ENCODE assay signal across 2 cellular contexts in the genomic region with DNA sequence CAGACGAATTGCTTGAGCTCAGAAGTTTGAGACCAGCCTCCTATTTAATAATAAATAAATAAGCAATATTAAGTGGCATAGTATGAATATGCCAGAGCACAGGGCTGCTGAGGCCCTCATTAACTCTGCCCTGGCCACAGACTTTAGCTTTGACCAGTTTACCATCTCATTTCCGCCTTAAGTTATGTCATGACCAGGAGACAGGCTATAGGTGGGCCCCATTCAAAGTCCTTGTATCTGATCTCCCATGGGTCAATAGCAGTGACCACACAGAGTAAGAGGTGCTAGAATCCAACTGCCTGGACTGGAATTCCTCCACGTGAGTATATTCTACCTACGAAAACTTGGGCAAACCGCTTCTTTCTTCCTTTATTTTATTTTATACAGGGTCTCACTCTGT.
A peak's percentile ranks its signal among the peaks of the same experiment; 100 is the strongest.
TF ChIP-seq lines count a peak whose summit lies in the region.

No MANE protein-coding gene starts in this region.

TF ChIP-seq in HepG2, 621 proteins besides CTCF, POLR2A, EP300 and RAD21 (continued from another document and continues in another):
- TF ChIP-seq, protein P1, sequence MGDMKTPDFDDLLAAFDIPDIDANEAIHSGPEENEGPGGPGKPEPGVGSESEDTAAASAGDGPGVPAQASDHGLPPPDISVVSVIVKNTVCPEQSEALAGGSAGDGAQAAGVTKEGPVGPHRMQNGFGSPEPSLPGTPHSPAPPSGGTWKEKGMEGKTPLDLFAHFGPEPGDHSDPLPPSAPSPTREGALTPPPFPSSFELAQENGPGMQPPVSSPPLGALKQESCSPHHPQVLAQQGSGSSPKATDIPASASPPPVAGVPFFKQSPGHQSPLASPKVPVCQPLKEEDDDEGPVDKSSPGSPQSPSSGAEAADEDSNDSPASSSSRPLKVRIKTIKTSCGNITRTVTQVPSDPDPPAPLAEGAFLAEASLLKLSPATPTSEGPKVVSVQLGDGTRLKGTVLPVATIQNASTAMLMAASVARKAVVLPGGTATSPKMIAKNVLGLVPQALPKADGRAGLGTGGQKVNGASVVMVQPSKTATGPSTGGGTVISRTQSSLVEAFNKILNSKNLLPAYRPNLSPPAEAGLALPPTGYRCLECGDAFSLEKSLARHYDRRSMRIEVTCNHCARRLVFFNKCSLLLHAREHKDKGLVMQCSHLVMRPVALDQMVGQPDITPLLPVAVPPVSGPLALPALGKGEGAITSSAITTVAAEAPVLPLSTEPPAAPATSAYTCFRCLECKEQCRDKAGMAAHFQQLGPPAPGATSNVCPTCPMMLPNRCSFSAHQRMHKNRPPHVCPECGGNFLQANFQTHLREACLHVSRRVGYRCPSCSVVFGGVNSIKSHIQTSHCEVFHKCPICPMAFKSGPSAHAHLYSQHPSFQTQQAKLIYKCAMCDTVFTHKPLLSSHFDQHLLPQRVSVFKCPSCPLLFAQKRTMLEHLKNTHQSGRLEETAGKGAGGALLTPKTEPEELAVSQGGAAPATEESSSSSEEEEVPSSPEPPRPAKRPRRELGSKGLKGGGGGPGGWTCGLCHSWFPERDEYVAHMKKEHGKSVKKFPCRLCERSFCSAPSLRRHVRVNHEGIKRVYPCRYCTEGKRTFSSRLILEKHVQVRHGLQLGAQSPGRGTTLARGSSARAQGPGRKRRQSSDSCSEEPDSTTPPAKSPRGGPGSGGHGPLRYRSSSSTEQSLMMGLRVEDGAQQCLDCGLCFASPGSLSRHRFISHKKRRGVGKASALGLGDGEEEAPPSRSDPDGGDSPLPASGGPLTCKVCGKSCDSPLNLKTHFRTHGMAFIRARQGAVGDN (CRISPR knock-in tag; IDR thresholded peaks at IDR 0.05), result no peak
- TF ChIP-seq NFYC (CRISPR knock-in tag; IDR thresholded peaks at IDR 0.05) (no peak), WIZ (CRISPR knock-in tag; IDR thresholded peaks at IDR 0.05) (no peak), TBX3 (IDR thresholded peaks at IDR 0.05; ENCODE audit: borderline replicate concordance) (no peak), MEIS2 (CRISPR knock-in tag; IDR thresholded peaks at IDR 0.05) (no peak), ZFP1 (CRISPR knock-in tag; IDR thresholded peaks at IDR 0.05) (no peak), NR3C1 (CRISPR knock-in tag; IDR thresholded peaks at IDR 0.05) (no peak), DNMT1 (CRISPR knock-in tag; IDR thresholded peaks at IDR 0.05) (no peak), XRCC5 (optimal IDR thresholded peaks at IDR 0.05; ENCODE audit: low read length) (no peak), SOX6 (IDR thresholded peaks at IDR 0.05) (no peak), SOX6 (CRISPR knock-in tag; IDR thresholded peaks at IDR 0.05) (no peak), ZNF652 (CRISPR knock-in tag; IDR thresholded peaks at IDR 0.05; ENCODE audit: borderline replicate concordance, low read depth) (peak; percentile 84), ZNF543 (CRISPR knock-in tag; IDR thresholded peaks at IDR 0.05) (no peak), GLI4 (CRISPR knock-in tag; IDR thresholded peaks at IDR 0.05; ENCODE audit: borderline replicate concordance) (no peak), ZSCAN29 (CRISPR knock-in tag; conservative IDR thresholded peaks at IDR 0.05) (no peak), FLYWCH1 (CRISPR knock-in tag; IDR thresholded peaks at IDR 0.05) (no peak), ATF7 (IDR thresholded peaks at IDR 0.05) (no peak), ATF7 (CRISPR knock-in tag; IDR thresholded peaks at IDR 0.05) (no peak), JDP2 (CRISPR knock-in tag; IDR thresholded peaks at IDR 0.05; ENCODE audit: borderline replicate concordance) (no peak), SETDB1 (CRISPR knock-in tag; IDR thresholded peaks at IDR 0.05; ENCODE audit: borderline replicate concordance) (no peak), FIP1L1 (IDR thresholded peaks at IDR 0.05; ENCODE audit: borderline replicate concordance, insufficient read depth, low read depth, low read length) (no peak), MLLT10 (CRISPR knock-in tag; IDR thresholded peaks at IDR 0.05) (no peak), TARDBP (CRISPR knock-in tag; IDR thresholded peaks at IDR 0.05) (no peak), KLF6 (CRISPR knock-in tag; IDR thresholded peaks at IDR 0.05) (no peak), NCOR1 (IDR thresholded peaks at IDR 0.05; ENCODE audit: borderline replicate concordance, low read length) (peak; percentile 33; the same call in 1 of the 2 replicates), ZNF124 (CRISPR knock-in tag; IDR thresholded peaks at IDR 0.05) (no peak)
- TF ChIP-seq, protein P2, sequence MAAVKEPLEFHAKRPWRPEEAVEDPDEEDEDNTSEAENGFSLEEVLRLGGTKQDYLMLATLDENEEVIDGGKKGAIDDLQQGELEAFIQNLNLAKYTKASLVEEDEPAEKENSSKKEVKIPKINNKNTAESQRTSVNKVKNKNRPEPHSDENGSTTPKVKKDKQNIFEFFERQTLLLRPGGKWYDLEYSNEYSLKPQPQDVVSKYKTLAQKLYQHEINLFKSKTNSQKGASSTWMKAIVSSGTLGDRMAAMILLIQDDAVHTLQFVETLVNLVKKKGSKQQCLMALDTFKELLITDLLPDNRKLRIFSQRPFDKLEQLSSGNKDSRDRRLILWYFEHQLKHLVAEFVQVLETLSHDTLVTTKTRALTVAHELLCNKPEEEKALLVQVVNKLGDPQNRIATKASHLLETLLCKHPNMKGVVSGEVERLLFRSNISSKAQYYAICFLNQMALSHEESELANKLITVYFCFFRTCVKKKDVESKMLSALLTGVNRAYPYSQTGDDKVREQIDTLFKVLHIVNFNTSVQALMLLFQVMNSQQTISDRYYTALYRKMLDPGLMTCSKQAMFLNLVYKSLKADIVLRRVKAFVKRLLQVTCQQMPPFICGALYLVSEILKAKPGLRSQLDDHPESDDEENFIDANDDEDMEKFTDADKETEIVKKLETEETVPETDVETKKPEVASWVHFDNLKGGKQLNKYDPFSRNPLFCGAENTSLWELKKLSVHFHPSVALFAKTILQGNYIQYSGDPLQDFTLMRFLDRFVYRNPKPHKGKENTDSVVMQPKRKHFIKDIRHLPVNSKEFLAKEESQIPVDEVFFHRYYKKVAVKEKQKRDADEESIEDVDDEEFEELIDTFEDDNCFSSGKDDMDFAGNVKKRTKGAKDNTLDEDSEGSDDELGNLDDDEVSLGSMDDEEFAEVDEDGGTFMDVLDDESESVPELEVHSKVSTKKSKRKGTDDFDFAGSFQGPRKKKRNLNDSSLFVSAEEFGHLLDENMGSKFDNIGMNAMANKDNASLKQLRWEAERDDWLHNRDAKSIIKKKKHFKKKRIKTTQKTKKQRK (IDR thresholded peaks at IDR 0.05; ENCODE audit: low read length), result no peak
- TF ChIP-seq, protein P3, sequence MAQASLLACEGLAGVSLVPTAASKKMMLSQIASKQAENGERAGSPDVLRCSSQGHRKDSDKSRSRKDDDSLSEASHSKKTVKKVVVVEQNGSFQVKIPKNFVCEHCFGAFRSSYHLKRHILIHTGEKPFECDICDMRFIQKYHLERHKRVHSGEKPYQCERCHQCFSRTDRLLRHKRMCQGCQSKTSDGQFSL (CRISPR knock-in tag; IDR thresholded peaks at IDR 0.05), result no peak

TF ChIP-seq in K562, 482 proteins besides CTCF, POLR2A, EP300 and RAD21 (continued from another document):
- TF ChIP-seq TAF1 (IDR thresholded peaks at IDR 0.05; ENCODE audit: control insufficient read depth, extremely low read depth, insufficient read depth, low read length, severe bottlenecking), result no peak
- TF ChIP-seq RBM34 (IDR thresholded peaks at IDR 0.05; ENCODE audit: borderline replicate concordance, insufficient read depth, low read length), result no peak
- no peak for TF ChIP-seq ZNF77 (CRISPR knock-in tag; IDR thresholded peaks at IDR 0.05)
- no peak for TF ChIP-seq PCBP2 (IDR thresholded peaks at IDR 0.05; ENCODE audit: low read depth, low read length, poor library complexity, severe bottlenecking)
- TF ChIP-seq ZNF232 (CRISPR knock-in tag; IDR thresholded peaks at IDR 0.05), result no peak
TF ChIP-seq in K562: peak in this region for 0.
